ENCODE assay signal across 8 cellular contexts in genomic region chr19:44925114-44925891, GRCh38. TPM values are rescaled to one million over a fixed set of nuclear protein-coding genes. Genes with fewer than 3 reads are reported as not detected.
DNase-seq lines count a peak whose midpoint lies in the region; ATAC-seq and TF ChIP-seq lines count a peak whose summit lies in the region.
"Had no signal": no experiment of that assay in that cellular context is flagged by ENCODE, and none has a peak within 500 bp of the region (broad histone marks: within the 10 kb centered on the region; RNA-seq: fewer than 3 reads in every experiment).

No MANE protein-coding gene starts in this region.

- 29 to 36% methylated on average over 6 to 8 of the region's 8 CpGs for WGBS in tibial nerve, 2 donors

- H3K4me1 ChIP-seq in tibial nerve: peaks cover 0 to 45% (median 32%) of the 10 kb centered on the region in 4 donors

- TF ChIP-seq EP300 in tibial nerve (IDR thresholded peaks at IDR 0.05): peak in 1 of 2 donors; percentile 76

- TF ChIP-seq POLR2A in tibial nerve (IDR thresholded peaks at IDR 0.05): no peak

- H3K9me3 ChIP-seq in tibial nerve: no peaks in the 10 kb centered on the region
- H3K9me3 ChIP-seq in MG63: no peaks in the 10 kb centered on the region

- no peak for ATAC-seq in GM18873 (IDR thresholded peaks at IDR 0.05; ENCODE audit: low FRiP score, unreplicated experiment)

- peak overlapping the region in 3 of 4 donors; percentile 51 to 80 (median 73) for H3K27ac ChIP-seq in tibial nerve
- H3K27ac ChIP-seq: 22Rv1, KMS-11 had no signal

- H3K4me3 ChIP-seq in tibial nerve: no peak overlapping the region
- no peak overlapping the region for H3K4me3 ChIP-seq in MG63

- no peaks in the 10 kb centered on the region for H3K27me3 ChIP-seq in tibial nerve
- no peaks in the 10 kb centered on the region for H3K27me3 ChIP-seq in MG63

- DNase-seq in NCI-H1092 treated with DMSO at 0.1 percent for 48 hours (lab: John Stamatoyannopoulos, UW): peak; percentile 37
- no peak for DNase-seq in NCI-H1092 (lab: John Stamatoyannopoulos, UW)
- peak; percentile 64 to 79 for DNase-seq in hippocampal formation (lab: John Stamatoyannopoulos, UW)
- peak; percentile 56 to 81 for DNase-seq in tibial nerve (ENCODE audit: low spot score in 2 of 2)
- no peak for DNase-seq in MG63

- H3K36me3 ChIP-seq in tibial nerve (no peaks in the 10 kb centered on the region), MG63 (no peaks in the 10 kb centered on the region)

- TF ChIP-seq CTCF in tibial nerve (IDR thresholded peaks at IDR 0.05): no peak

RNA-seq across cellular contexts. Expression of gene APOC1, which starts 10.9 kb away (rescaled TPM):
- 100 to 1,000 TPM in 1 of 4 donors, 10 to 100 TPM in 3; 17.2 to 213 (median 49.9) TPM for total RNA-seq in tibial nerve
- total RNA-seq in MG63 (2014; rRNA removed; shearing (Covaris generic); ENCODE audit: low replicate concordance): not detected in 2 replicates

RNA-seq across cellular contexts. Expression of gene APOC4, which starts 16.7 kb away (rescaled TPM):
- total RNA-seq in tibial nerve: not detected
- total RNA-seq in MG63 (2014; rRNA removed; shearing (Covaris generic); ENCODE audit: low replicate concordance): not detected in 2 replicates

RNA-seq across cellular contexts. Expression of gene APOE, which starts 19.7 kb away (rescaled TPM):
- total RNA-seq in tibial nerve: 100 to 1,000 TPM; 126 to 316 (median 163) TPM
- total RNA-seq in MG63 (2014; rRNA removed; shearing (Covaris generic); ENCODE audit: low replicate concordance): 0.67 and 3.2 TPM in 2 replicates

RNA-seq across cellular contexts. Expression of gene APOC2, which starts 20.5 kb away (rescaled TPM):
- total RNA-seq in tibial nerve: 1 to 10 TPM in 1 of 4 donors, under 1 TPM in 1, not detected in 2; 0.90 to 2.0 TPM
- total RNA-seq in MG63 (2014; rRNA removed; shearing (Covaris generic); ENCODE audit: low replicate concordance): not detected in 2 replicates

RNA-seq across cellular contexts. Expression of gene CLPTM1, which starts 29.9 kb away (rescaled TPM):
- total RNA-seq in tibial nerve: 10 to 100 TPM; 52.3 to 89.4 (median 74.5) TPM
- 5.2 and 14.0 TPM in 2 replicates for total RNA-seq in MG63 (2014; rRNA removed; shearing (Covaris generic); ENCODE audit: low replicate concordance)

Comparison
In these comparisons a context has a peak if more than half of its experiments do, and no peak if none do; other contexts are left out.
1. DNase-seq: peak in NCI-H1092 treated with DMSO at 0.1 percent for 48 hours (single experiment), hippocampal formation (2 of 2) and tibial nerve (2 of 2); none in NCI-H1092 (single experiment) and MG63 (single experiment).
2. RNA of gene APOC1, which starts 10.9 kb away (total RNA-seq): 17.2 to 213 TPM in tibial nerve; not detected in MG63; every median in the first group is over 10 times any median in the second.
3. RNA of gene APOE, which starts 19.7 kb away (total RNA-seq): 126 to 316 TPM in tibial nerve; 0.67 to 3.2 TPM in MG63; every median in the first group is over 10 times any median in the second.